8 cellular contexts compared by ENCODE assay signal in the genomic region with DNA sequence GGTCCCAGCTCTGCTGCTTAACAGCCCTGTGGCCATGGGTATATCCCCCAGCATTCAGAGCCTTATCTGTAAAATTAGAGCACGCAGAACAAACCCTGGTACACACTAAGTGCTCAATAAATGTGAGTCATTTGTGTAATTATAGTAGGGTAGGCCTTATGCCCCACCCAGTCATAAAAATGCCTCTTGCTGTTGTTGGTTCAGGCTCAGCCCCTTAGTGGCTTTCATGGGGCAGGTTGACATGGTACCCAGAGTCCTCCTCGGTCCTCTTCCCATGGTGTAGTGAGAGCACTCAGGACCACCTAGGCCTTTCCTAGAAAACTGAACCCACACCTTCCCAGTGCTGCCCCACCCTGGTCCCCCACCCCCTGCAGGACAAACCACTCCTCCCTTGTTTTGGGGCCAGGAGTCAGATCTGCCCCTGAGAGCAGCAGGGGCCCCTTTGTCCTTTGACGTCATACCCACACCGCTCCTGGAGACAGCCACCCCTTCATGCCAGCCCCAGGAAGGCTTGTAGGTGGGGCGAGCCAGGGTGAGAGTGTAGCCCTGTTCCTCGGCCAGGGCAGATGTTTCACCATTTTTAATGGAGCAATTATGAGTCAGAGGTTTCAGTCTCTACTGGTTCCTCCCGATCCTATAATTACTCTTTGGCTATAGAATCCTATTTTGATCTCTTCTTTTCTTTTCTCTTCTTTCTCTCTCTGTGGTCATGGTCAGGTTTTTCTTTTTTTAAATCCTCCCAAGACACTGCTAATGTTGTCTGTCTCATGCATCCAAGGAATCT. TPM values are rescaled to one million over a fixed set of nuclear protein-coding genes. Genes with fewer than 3 reads are reported as not detected.
A peak's percentile ranks its signal among the peaks of the same experiment; 100 is the strongest.
DNase-seq lines count a peak whose midpoint lies in the region; ATAC-seq, FAIRE-seq and TF ChIP-seq lines count a peak whose summit lies in the region.

No MANE protein-coding gene starts in this region.

- peaks cover under 1% of the 10 kb centered on the region for H3K36me3 ChIP-seq in astrocyte (ENCODE audit: insufficient read depth, low read length)

- peak overlapping the region; percentile 71 for H3K4me3 Mint-ChIP-seq in astrocyte (ENCODE audit: unreplicated experiment)
- peak overlapping the region; percentile 28 to 51 for H3K4me3 Mint-ChIP-seq in stimulated activated naive CD8-positive, alpha-beta T cell treated with anti-CD3 and anti-CD28 coated beads, Interleukin-15, amount 100 ng/mL, for 72 hours

- H3K27me3 ChIP-seq in astrocyte (ENCODE audit: insufficient read depth, low read length) = no peaks in the 10 kb centered on the region

- peak overlapping the region; percentile 15 for H3K4me3 ChIP-seq in astrocyte (ENCODE audit: insufficient read depth, low read depth, low read length)

- H2AFZ ChIP-seq in astrocyte (ENCODE audit: low read depth, low read length) = no peak overlapping the region

- peaks cover 58% of the 10 kb centered on the region for H3K4me1 ChIP-seq in astrocyte (ENCODE audit: insufficient read depth, low read length)

- peak overlapping the region; percentile 85 for H3K9ac ChIP-seq in astrocyte (ENCODE audit: low read length)

- H3K27ac ChIP-seq in astrocyte (ENCODE audit: low read depth, low read length) = peak overlapping the region; percentile 100

- H3K36me3 Mint-ChIP-seq in astrocyte (ENCODE audit: low read depth, unreplicated experiment) = peaks cover 38% of the 10 kb centered on the region

- no peak for TF ChIP-seq CTCF in astrocyte (IDR thresholded peaks at IDR 0.05; ENCODE audit: insufficient read depth, low read depth, low read length)

- peaks cover 17% of the 10 kb centered on the region for H4K20me1 ChIP-seq in astrocyte (ENCODE audit: insufficient read depth, low read length)

- H3K4me1 Mint-ChIP-seq in astrocyte (ENCODE audit: low read depth, unreplicated experiment) = peaks cover 84% of the 10 kb centered on the region
- H3K4me1 Mint-ChIP-seq in stimulated activated naive CD8-positive, alpha-beta T cell treated with anti-CD3 and anti-CD28 coated beads, Interleukin-15, amount 100 ng/mL, for 72 hours = peaks cover 74% of the 10 kb centered on the region

- peak overlapping the region; percentile 79 for H3K4me2 ChIP-seq in astrocyte (ENCODE audit: low read length)

- H3K79me2 ChIP-seq in astrocyte (ENCODE audit: insufficient read depth, low read length) = peaks cover 92% of the 10 kb centered on the region

- DNase-seq in activated T-cell treated with anti-CD3 and anti-CD28 coated beads for 48 hours (ENCODE audit: low read depth) (peak; percentile 23), activated T-cell treated with anti-CD3 and anti-CD28 coated beads for 4 hours (no peak), NOMO-1 (lab: John Stamatoyannopoulos, UW; ENCODE audit: unreplicated experiment in 2 of 2) (peak; percentile 96 to 97), astrocyte (ENCODE audit: low read depth) (peak; percentile 84), iris pigment epithelial cell (ENCODE audit: low read depth) (peak; percentile 87)
- DNase-seq in stimulated activated naive CD8-positive, alpha-beta T cell treated with anti-CD3 and anti-CD28 coated beads, Interleukin-15, amount 100 ng/mL, for 72 hours = peak in 1 of 2 donors; percentile 23

- ATAC-seq in stimulated activated naive CD8-positive, alpha-beta T cell treated with anti-CD3 and anti-CD28 coated beads, Interleukin-15, amount 100 ng/mL, for 72 hours = peak; percentile 73
- no peak for ATAC-seq in HG03521 (IDR thresholded peaks at IDR 0.05; ENCODE audit: unreplicated experiment)
- no peak for ATAC-seq in HG02571 (IDR thresholded peaks at IDR 0.05; ENCODE audit: unreplicated experiment)

- H3K9me3 Mint-ChIP-seq in astrocyte (ENCODE audit: unreplicated experiment) = peaks cover 2% of the 10 kb centered on the region
- peaks cover 5 to 7% of the 10 kb centered on the region in 2 donors for H3K9me3 Mint-ChIP-seq in stimulated activated naive CD8-positive, alpha-beta T cell treated with anti-CD3 and anti-CD28 coated beads, Interleukin-15, amount 100 ng/mL, for 72 hours

- no peak for FAIRE-seq in astrocyte (lab: Jason Lieb, UNC)

- H3K9me3 ChIP-seq in astrocyte (ENCODE audit: insufficient read depth, low read depth, low read length) = no peaks in the 10 kb centered on the region

- H3K27me3 Mint-ChIP-seq in astrocyte (ENCODE audit: low read depth, unreplicated experiment) = no peaks in the 10 kb centered on the region
- peaks cover 14% of the 10 kb centered on the region for H3K27me3 Mint-ChIP-seq in stimulated activated naive CD8-positive, alpha-beta T cell treated with anti-CD3 and anti-CD28 coated beads, Interleukin-15, amount 100 ng/mL, for 72 hours

- peak overlapping the region; percentile 99 for H3K27ac Mint-ChIP-seq in astrocyte (ENCODE audit: unreplicated experiment)
- peak overlapping the region in 1 of 2 donors; percentile 43 for H3K27ac Mint-ChIP-seq in stimulated activated naive CD8-positive, alpha-beta T cell treated with anti-CD3 and anti-CD28 coated beads, Interleukin-15, amount 100 ng/mL, for 72 hours

RNA-seq across cellular contexts. Expression of gene ACTN4, which starts 36.8 kb away (rescaled TPM):
- total RNA-seq in astrocyte = 805 and 879 TPM in 2 replicates
